Comparison of ENCODE assay signal across 1 cellular context in the genomic region with DNA sequence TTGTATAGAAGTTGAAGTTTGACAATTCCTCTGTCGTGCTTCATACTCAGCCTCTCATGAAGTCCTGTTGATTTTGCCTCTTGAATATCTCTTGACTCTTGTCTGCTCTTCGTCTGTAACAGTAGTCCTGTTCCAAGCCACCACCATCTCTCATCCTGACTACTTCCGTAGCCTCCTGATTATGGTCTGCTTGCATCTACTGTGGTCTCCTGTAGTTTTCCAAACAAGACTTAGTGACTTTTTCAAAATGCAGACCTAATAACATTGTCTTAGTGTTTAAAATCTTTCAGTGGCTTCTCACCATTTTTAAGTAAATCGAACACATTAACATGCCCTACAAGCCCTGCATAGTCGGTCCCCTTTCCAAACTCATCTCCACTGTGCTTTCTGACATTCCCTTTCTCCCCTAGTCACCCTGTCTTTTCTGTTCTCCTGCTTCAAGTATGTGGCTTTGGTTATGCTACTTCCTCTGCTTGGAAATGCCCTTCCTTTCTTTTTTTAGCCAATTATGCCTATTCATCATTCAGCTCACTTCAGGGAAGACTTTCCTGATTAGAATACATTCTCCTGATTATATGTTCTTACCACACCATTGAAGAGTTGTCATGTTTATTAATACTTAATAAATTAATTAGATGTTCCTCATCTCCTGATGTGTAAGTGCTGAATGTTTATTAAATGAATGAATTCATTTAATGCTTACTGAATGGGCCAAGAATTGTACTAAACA.
TF ChIP-seq lines count a peak whose summit lies in the region.

No MANE protein-coding gene starts in this region.

TF ChIP-seq in H1, 55 proteins besides CTCF, POLR2A, EP300 and RAD21 (continued from another document):
- TF ChIP-seq SUZ12 (IDR thresholded peaks at IDR 0.05; ENCODE audit: low read length) = no peak
- TF ChIP-seq, protein P1, sequence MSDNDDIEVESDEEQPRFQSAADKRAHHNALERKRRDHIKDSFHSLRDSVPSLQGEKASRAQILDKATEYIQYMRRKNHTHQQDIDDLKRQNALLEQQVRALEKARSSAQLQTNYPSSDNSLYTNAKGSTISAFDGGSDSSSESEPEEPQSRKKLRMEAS (IDR thresholded peaks at IDR 0.05) = no peak
- TF ChIP-seq, protein P2, sequence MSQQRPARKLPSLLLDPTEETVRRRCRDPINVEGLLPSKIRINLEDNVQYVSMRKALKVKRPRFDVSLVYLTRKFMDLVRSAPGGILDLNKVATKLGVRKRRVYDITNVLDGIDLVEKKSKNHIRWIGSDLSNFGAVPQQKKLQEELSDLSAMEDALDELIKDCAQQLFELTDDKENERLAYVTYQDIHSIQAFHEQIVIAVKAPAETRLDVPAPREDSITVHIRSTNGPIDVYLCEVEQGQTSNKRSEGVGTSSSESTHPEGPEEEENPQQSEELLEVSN (IDR thresholded peaks at IDR 0.05) = no peak
- no peak for TF ChIP-seq SRF (IDR thresholded peaks at IDR 0.05; ENCODE audit: low read depth, low read length)
- TF ChIP-seq EGR1 (IDR thresholded peaks at IDR 0.05; ENCODE audit: borderline replicate concordance, low read depth, low read length) = no peak
- no peak for TF ChIP-seq TEAD4 (IDR thresholded peaks at IDR 0.05; ENCODE audit: low read depth, low read length)
- no peak for TF ChIP-seq EZH2 (IDR thresholded peaks at IDR 0.05; ENCODE audit: low read depth, low read length, severe bottlenecking)
- no peak for TF ChIP-seq RNF2 (IDR thresholded peaks at IDR 0.05; ENCODE audit: borderline replicate concordance, low read depth, low read length, missing control alignments, poor library complexity, severe bottlenecking)
- TF ChIP-seq, protein P3, sequence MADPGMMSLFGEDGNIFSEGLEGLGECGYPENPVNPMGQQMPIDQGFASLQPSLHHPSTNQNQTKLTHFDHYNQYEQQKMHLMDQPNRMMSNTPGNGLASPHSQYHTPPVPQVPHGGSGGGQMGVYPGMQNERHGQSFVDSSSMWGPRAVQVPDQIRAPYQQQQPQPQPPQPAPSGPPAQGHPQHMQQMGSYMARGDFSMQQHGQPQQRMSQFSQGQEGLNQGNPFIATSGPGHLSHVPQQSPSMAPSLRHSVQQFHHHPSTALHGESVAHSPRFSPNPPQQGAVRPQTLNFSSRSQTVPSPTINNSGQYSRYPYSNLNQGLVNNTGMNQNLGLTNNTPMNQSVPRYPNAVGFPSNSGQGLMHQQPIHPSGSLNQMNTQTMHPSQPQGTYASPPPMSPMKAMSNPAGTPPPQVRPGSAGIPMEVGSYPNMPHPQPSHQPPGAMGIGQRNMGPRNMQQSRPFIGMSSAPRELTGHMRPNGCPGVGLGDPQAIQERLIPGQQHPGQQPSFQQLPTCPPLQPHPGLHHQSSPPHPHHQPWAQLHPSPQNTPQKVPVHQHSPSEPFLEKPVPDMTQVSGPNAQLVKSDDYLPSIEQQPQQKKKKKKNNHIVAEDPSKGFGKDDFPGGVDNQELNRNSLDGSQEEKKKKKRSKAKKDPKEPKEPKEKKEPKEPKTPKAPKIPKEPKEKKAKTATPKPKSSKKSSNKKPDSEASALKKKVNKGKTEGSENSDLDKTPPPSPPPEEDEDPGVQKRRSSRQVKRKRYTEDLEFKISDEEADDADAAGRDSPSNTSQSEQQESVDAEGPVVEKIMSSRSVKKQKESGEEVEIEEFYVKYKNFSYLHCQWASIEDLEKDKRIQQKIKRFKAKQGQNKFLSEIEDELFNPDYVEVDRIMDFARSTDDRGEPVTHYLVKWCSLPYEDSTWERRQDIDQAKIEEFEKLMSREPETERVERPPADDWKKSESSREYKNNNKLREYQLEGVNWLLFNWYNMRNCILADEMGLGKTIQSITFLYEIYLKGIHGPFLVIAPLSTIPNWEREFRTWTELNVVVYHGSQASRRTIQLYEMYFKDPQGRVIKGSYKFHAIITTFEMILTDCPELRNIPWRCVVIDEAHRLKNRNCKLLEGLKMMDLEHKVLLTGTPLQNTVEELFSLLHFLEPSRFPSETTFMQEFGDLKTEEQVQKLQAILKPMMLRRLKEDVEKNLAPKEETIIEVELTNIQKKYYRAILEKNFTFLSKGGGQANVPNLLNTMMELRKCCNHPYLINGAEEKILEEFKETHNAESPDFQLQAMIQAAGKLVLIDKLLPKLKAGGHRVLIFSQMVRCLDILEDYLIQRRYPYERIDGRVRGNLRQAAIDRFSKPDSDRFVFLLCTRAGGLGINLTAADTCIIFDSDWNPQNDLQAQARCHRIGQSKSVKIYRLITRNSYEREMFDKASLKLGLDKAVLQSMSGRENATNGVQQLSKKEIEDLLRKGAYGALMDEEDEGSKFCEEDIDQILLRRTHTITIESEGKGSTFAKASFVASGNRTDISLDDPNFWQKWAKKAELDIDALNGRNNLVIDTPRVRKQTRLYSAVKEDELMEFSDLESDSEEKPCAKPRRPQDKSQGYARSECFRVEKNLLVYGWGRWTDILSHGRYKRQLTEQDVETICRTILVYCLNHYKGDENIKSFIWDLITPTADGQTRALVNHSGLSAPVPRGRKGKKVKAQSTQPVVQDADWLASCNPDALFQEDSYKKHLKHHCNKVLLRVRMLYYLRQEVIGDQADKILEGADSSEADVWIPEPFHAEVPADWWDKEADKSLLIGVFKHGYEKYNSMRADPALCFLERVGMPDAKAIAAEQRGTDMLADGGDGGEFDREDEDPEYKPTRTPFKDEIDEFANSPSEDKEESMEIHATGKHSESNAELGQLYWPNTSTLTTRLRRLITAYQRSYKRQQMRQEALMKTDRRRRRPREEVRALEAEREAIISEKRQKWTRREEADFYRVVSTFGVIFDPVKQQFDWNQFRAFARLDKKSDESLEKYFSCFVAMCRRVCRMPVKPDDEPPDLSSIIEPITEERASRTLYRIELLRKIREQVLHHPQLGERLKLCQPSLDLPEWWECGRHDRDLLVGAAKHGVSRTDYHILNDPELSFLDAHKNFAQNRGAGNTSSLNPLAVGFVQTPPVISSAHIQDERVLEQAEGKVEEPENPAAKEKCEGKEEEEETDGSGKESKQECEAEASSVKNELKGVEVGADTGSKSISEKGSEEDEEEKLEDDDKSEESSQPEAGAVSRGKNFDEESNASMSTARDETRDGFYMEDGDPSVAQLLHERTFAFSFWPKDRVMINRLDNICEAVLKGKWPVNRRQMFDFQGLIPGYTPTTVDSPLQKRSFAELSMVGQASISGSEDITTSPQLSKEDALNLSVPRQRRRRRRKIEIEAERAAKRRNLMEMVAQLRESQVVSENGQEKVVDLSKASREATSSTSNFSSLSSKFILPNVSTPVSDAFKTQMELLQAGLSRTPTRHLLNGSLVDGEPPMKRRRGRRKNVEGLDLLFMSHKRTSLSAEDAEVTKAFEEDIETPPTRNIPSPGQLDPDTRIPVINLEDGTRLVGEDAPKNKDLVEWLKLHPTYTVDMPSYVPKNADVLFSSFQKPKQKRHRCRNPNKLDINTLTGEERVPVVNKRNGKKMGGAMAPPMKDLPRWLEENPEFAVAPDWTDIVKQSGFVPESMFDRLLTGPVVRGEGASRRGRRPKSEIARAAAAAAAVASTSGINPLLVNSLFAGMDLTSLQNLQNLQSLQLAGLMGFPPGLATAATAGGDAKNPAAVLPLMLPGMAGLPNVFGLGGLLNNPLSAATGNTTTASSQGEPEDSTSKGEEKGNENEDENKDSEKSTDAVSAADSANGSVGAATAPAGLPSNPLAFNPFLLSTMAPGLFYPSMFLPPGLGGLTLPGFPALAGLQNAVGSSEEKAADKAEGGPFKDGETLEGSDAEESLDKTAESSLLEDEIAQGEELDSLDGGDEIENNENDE (IDR thresholded peaks at IDR 0.05; ENCODE audit: insufficient replicate concordance, low read length) = no peak
- TF ChIP-seq CHD2 (IDR thresholded peaks at IDR 0.05; ENCODE audit: low read length) = no peak
- no peak for TF ChIP-seq SP4 (IDR thresholded peaks at IDR 0.05; ENCODE audit: low read length)
- no peak for TF ChIP-seq TCF12 (IDR thresholded peaks at IDR 0.05; ENCODE audit: low read depth, low read length)
- no peak for TF ChIP-seq SP2 (IDR thresholded peaks at IDR 0.05; ENCODE audit: low read length)
- no peak for TF ChIP-seq PHF8 (conservative IDR thresholded peaks at IDR 0.05; ENCODE audit: low read depth, low read length)
- TF ChIP-seq SIRT6 (IDR thresholded peaks at IDR 0.05; ENCODE audit: low read length) = no peak
TF ChIP-seq in H1: peak in this region for 0.
